13 cellular contexts compared by ENCODE assay signal in genomic region chr3:30167511-30168135, GRCh38.
DNase-seq lines count a peak whose midpoint lies in the region; ATAC-seq, FAIRE-seq and TF ChIP-seq lines count a peak whose summit lies in the region.
"Had no signal": no experiment of that assay in that cellular context is flagged by ENCODE, and none has a peak within 500 bp of the region (broad histone marks: within the 10 kb centered on the region; RNA-seq: fewer than 3 reads in every experiment).

No MANE protein-coding gene starts in this region.

- no peak overlapping the region for H4K8ac ChIP-seq in mesendoderm (ENCODE audit: low read depth, low read length)

- H3K36me3 ChIP-seq in SK-N-SH (replicated peaks in 1 of 2; ENCODE audit: control insufficient read depth in 1 of 2, insufficient read depth in 2 of 2, low read length in 1 of 2) (peaks cover 0 to 8% of the 10 kb centered on the region in 2 experiments), mesendoderm (ENCODE audit: control insufficient read depth, insufficient read depth, low read length) (no peaks in the 10 kb centered on the region)
- H3K36me3 ChIP-seq: transverse colon had no signal

- H3K56ac ChIP-seq in mesendoderm (ENCODE audit: low read length): no peak overlapping the region

- TF ChIP-seq RAD21 in SK-N-SH (IDR thresholded peaks at IDR 0.05; ENCODE audit: low read length): no peak

- no peak overlapping the region for H3K4ac ChIP-seq in mesendoderm (ENCODE audit: low read depth, low read length)

- no peak overlapping the region for H2BK120ac ChIP-seq in mesendoderm (ENCODE audit: low read depth, low read length)

- H3K9me2 ChIP-seq in SK-N-SH: no peaks in the 10 kb centered on the region

- no peak for DNase-seq in SK-N-SH
- DNase-seq in mesendoderm: peak; percentile 40
- no peak for DNase-seq in SIG-M5 treated with dmso at 0.1 percent for 504 hours (lab: John Stamatoyannopoulos, UW; ENCODE audit: unreplicated experiment)
- DNase-seq in 8988T: no peak
- DNase-seq in GM12892 (ENCODE audit: insufficient read length): no peak
- DNase-seq in NCI-H748 treated with DMSO at 0.1 percent for 48 hours (lab: John Stamatoyannopoulos, UW): no peak
- DNase-seq: activated CD4-positive, CD25-positive, alpha-beta regulatory T cell treated with anti-CD3 and anti-CD28 coated beads, Interleukin-2, amount 50 U/mL, for 72 hours; DMS 273 treated with DMSO at 0.1 percent for 48 hours; NCI-H1417 treated with DMSO at 0.1 percent for 48 hours; small intestine; transverse colon had no signal

- H3K9ac ChIP-seq in SK-N-SH (no peak overlapping the region), mesendoderm (ENCODE audit: low read length) (no peak overlapping the region)

- H3K4me1 ChIP-seq in SK-N-SH (ENCODE audit: control insufficient read depth in 1 of 2, insufficient read depth in 2 of 2, low read depth in 1 of 2, low read length in 1 of 2): peaks cover 0 to 11% of the 10 kb centered on the region in 2 experiments
- no peaks in the 10 kb centered on the region for H3K4me1 ChIP-seq in mesendoderm (ENCODE audit: control insufficient read depth, low read depth, low read length)
- H3K4me1 ChIP-seq: transverse colon had no signal

- WGBS in SK-N-SH (ENCODE audit: low lambda C conversion rate): 58% methylated on average over 3 of the region's 3 CpGs
- no CpG with 5 or more reads among the region's 3 CpGs for WGBS in mesendoderm (ENCODE audit: extremely low coverage, insufficient coverage, low lambda C conversion rate)

- no peak overlapping the region for H3K23ac ChIP-seq in mesendoderm (ENCODE audit: low read length)

- H3K79me2 ChIP-seq in SK-N-SH (ENCODE audit: insufficient read depth) (no peaks in the 10 kb centered on the region), mesendoderm (ENCODE audit: control insufficient read depth, insufficient read depth, low read length) (no peaks in the 10 kb centered on the region)

- no peak overlapping the region for H4K5ac ChIP-seq in mesendoderm (ENCODE audit: low read length)

- H3K4me2 ChIP-seq in SK-N-SH (no peak overlapping the region), mesendoderm (ENCODE audit: low read length) (no peak overlapping the region)

- CTCF ChIA-PET in SK-N-SH (lab: Yijun Ruan, JAX): interaction anchor here (4.7 kb wide), 1 partner anchor 31 kb away, joined by 15 read pairs; no protein-coding TSS in a partner anchor

- H3F3A ChIP-seq in SK-N-SH (replicated peaks; ENCODE audit: insufficient read depth): peaks cover 11% of the 10 kb centered on the region

- TF ChIP-seq CTCF in SK-N-SH (IDR thresholded peaks at IDR 0.05): no peak

- no peak overlapping the region for H2BK5ac ChIP-seq in mesendoderm (ENCODE audit: low read length)

- H3K27me3 ChIP-seq in SK-N-SH (ENCODE audit: insufficient read depth) (no peaks in the 10 kb centered on the region), mesendoderm (ENCODE audit: insufficient read depth, low read length, poor library complexity) (no peaks in the 10 kb centered on the region)
- H3K27me3 ChIP-seq: transverse colon had no signal

- 0 out of 4 replicates have a peak, but pooled peaks of 1 of the 2 experiments have one; percentile 30 for TF ChIP-seq EP300 in SK-N-SH (IDR thresholded peaks at IDR 0.05; ENCODE audit: borderline replicate concordance in 1 of 2, low read depth in 1 of 2, low read length in 1 of 2)

- POLR2A ChIA-PET in SK-N-SH (lab: Yijun Ruan, JAX): no interaction called here

- no peak for TF ChIP-seq POLR2A in GM12892 (IDR thresholded peaks at IDR 0.05; ENCODE audit: low read depth, low read length)

- H3K79me1 ChIP-seq in mesendoderm (ENCODE audit: low read length): no peaks in the 10 kb centered on the region

- no peak overlapping the region for H2AFZ ChIP-seq in SK-N-SH (ENCODE audit: low read depth)

- FAIRE-seq in GM12892 (lab: Jason Lieb, UNC): no peak
- FAIRE-seq: small intestine had no signal

- H4K20me1 ChIP-seq in SK-N-SH (ENCODE audit: insufficient read depth): no peaks in the 10 kb centered on the region

- H3K4me3 ChIP-seq in SK-N-SH (ENCODE audit: low read depth in 2 of 2, low read length in 1 of 2): no peak overlapping the region
- H3K4me3 ChIP-seq in mesendoderm (ENCODE audit: low read length): no peak overlapping the region
- H3K4me3 ChIP-seq: transverse colon had no signal

- no peak overlapping the region for H2AK5ac ChIP-seq in mesendoderm (ENCODE audit: low read length)

- no peak overlapping the region for H3K18ac ChIP-seq in mesendoderm (ENCODE audit: low read length)

- H3K9me3 ChIP-seq in SK-N-SH: 0 out of 2 replicates have a peak, but pooled peaks cover 6% of the 10 kb centered on the region
- H3K9me3 ChIP-seq: transverse colon had no signal

- H3K27ac ChIP-seq in SK-N-SH (ENCODE audit: low read depth in 2 of 2, low read length in 1 of 2) (no peak overlapping the region), cingulate gyrus (ENCODE audit: low read depth, low read length) (peak overlapping the region; percentile 92), mesendoderm (ENCODE audit: low read depth, low read length) (no peak overlapping the region)
- H3K27ac ChIP-seq: transverse colon had no signal

- no peak overlapping the region for H2BK15ac ChIP-seq in mesendoderm (replicated peaks; ENCODE audit: low read depth)

- no peak for ATAC-seq in SK-N-SH treated with all-trans-retinoic acid at 6 μM for 48 hours

TF ChIP-seq in SK-N-SH, 30 proteins besides CTCF, POLR2A, EP300 and RAD21 (continues in another document):
- TF ChIP-seq IRF3 (IDR thresholded peaks at IDR 0.05; ENCODE audit: low read depth, low read length): no peak
- TF ChIP-seq TCF12 (IDR thresholded peaks at IDR 0.05): peak; percentile 42
- TF ChIP-seq FOXJ3 (CRISPR knock-in tag; IDR thresholded peaks at IDR 0.05): no peak
- peak; percentile 80 for TF ChIP-seq PBX3 (IDR thresholded peaks at IDR 0.05)
- TF ChIP-seq SIN3A (IDR thresholded peaks at IDR 0.05; ENCODE audit: borderline replicate concordance, low read depth, low read length): no peak
- no peak for TF ChIP-seq GATA2 (CRISPR knock-in tag; IDR thresholded peaks at IDR 0.05)
- TF ChIP-seq USF2 (IDR thresholded peaks at IDR 0.05; ENCODE audit: borderline replicate concordance, low read depth, low read length): no peak

TF ChIP-seq in SK-N-SH treated with all-trans-retinoic acid at 6 μM for 48 hours, 23 proteins besides CTCF, POLR2A, EP300 and RAD21:
- TF ChIP-seq ZNF70 (CRISPR knock-in tag; IDR thresholded peaks at IDR 0.05): no peak
- no peak for TF ChIP-seq TCF4 (CRISPR knock-in tag; IDR thresholded peaks at IDR 0.05; ENCODE audit: borderline replicate concordance)
- no peak for TF ChIP-seq TSHZ2 (CRISPR knock-in tag; IDR thresholded peaks at IDR 0.05)
- no peak for TF ChIP-seq RARB (CRISPR knock-in tag; IDR thresholded peaks at IDR 0.05)
- no peak for TF ChIP-seq POU6F1 (CRISPR knock-in tag; IDR thresholded peaks at IDR 0.05; ENCODE audit: borderline replicate concordance, low read depth)
